25 cellular contexts compared by ENCODE assay signal in genomic region chr3:85837402-85837801, GRCh38.
DNase-seq lines count a peak whose midpoint lies in the region; ATAC-seq, FAIRE-seq and TF ChIP-seq lines count a peak whose summit lies in the region.
"Had no signal": no experiment of that assay in that cellular context is flagged by ENCODE, and none has a peak within 500 bp of the region (broad histone marks: within the 10 kb centered on the region; RNA-seq: fewer than 3 reads in every experiment).

No MANE protein-coding gene starts in this region.

- WGBS in H1 (ENCODE audit: extremely low coverage in 1 of 2, insufficient coverage in 1 of 2, insufficient read length in 1 of 2, insufficient replicate concordance in 2 of 2, low coverage in 1 of 2, low lambda C conversion rate in 2 of 2, missing lambda C conversion rate in 1 of 2), 2 experiments: 82% methylated on average over 3 of the region's 3 CpGs; no CpG with 5 or more reads in 1 of the 2 experiments

- H4K5ac ChIP-seq in H1 (ENCODE audit: insufficient read length, low read depth, low read length): no peak overlapping the region

- peak overlapping the region; percentile 66 for H3K4me2 ChIP-seq in BLaER1
- H3K4me2 ChIP-seq in BLaER1 treated with 17β-estradiol and CSF1 and Interleukin-3, amounts not matched to agents 10 nM and 100 nM: peak overlapping the region in 7 of 11 experiments; percentile 11 to 64 (median 45); a peak in 10 of 22 replicates
- H3K4me2 ChIP-seq in H1 (ENCODE audit: insufficient read depth in 1 of 2, low read depth in 2 of 2, low read length in 2 of 2): no peak overlapping the region

- no peak overlapping the region for H2AFZ ChIP-seq in H1 (ENCODE audit: low read length)

- TF ChIP-seq CTCF in H1 (IDR thresholded peaks at IDR 0.05; ENCODE audit: control extremely low read depth in 1 of 3, insufficient read depth in 1 of 3, low read depth in 1 of 3, low read length in 3 of 3): no peak

- H3K4ac ChIP-seq in H1 (replicated peaks; ENCODE audit: insufficient read length, low read depth, low read length): no peak overlapping the region

- FAIRE-seq in H1 (lab: Jason Lieb, UNC): no peak
- FAIRE-seq: GM12878, GM12892, GM18507, GM19239 had no signal

- no peaks in the 10 kb centered on the region for H3K23me2 ChIP-seq in H1 (ENCODE audit: low read depth, low read length)

- H2BK15ac ChIP-seq in H1 (ENCODE audit: low read length): no peak overlapping the region

- H3K27ac ChIP-seq in BLaER1: peak overlapping the region; percentile 50; the same call in 1 of the 2 replicates
- H3K27ac ChIP-seq in BLaER1 treated with 17β-estradiol and CSF1 and Interleukin-3, amounts not matched to agents 10 nM and 100 nM: no peak overlapping the region
- H3K27ac ChIP-seq in H1 (ENCODE audit: low read depth, low read length): no peak overlapping the region

- no peak overlapping the region for H3K9ac ChIP-seq in BLaER1
- H3K9ac ChIP-seq in BLaER1 treated with 17β-estradiol and CSF1 and Interleukin-3, amounts not matched to agents 10 nM and 100 nM: no peak overlapping the region
- H3K9ac ChIP-seq in H1 (replicated peaks in 1 of 4; ENCODE audit: extremely low read depth in 1 of 4, low read depth in 3 of 4, low read length in 3 of 4): no peak overlapping the region

- no peak overlapping the region for H2AK5ac ChIP-seq in H1 (ENCODE audit: low read depth, low read length)

- no peak for ATAC-seq in GM18520 (IDR thresholded peaks at IDR 0.05; ENCODE audit: unreplicated experiment)
- ATAC-seq: GM12878 had no signal

- no peak overlapping the region for H3K14ac ChIP-seq in H1 (ENCODE audit: insufficient read length)

- POLR2A ChIA-PET in H1 (lab: Charles Lee; ENCODE audit: partially characterized antibody): no interaction called here

- no peak overlapping the region for H2BK20ac ChIP-seq in H1 (ENCODE audit: low read length)

- no peaks in the 10 kb centered on the region for H3K79me2 ChIP-seq in H1 (ENCODE audit: control insufficient read depth in 1 of 2, insufficient read depth in 2 of 2, low read length in 2 of 2)

- no peak overlapping the region for H3K4me3 ChIP-seq in BLaER1
- no peak overlapping the region for H3K4me3 ChIP-seq in BLaER1 treated with 17β-estradiol and CSF1 and Interleukin-3, amounts not matched to agents 10 nM and 100 nM
- H3K4me3 ChIP-seq in H1 (ENCODE audit: extremely low read depth in 1 of 4, insufficient read depth in 2 of 4, low read depth in 3 of 4, low read length in 4 of 4): no peak overlapping the region
- H3K4me3 ChIP-seq: GM12878 had no signal

- H3K18ac ChIP-seq in H1 (ENCODE audit: extremely low read depth, low read length): no peak overlapping the region

- H4K8ac ChIP-seq in H1 (ENCODE audit: extremely low read depth, insufficient read depth, low read length): no peak overlapping the region

- H3K4me1 ChIP-seq in BLaER1: peaks cover 61% of the 10 kb centered on the region
- H3K4me1 ChIP-seq in BLaER1 treated with 17β-estradiol and CSF1 and Interleukin-3, amounts not matched to agents 10 nM and 100 nM: peaks cover 0 to 64% (median 29%) of the 10 kb centered on the region in 10 experiments; a peak in 12 of 20 replicates
- H3K4me1 ChIP-seq in H1 (replicated peaks in 1 of 4; ENCODE audit: control insufficient read depth in 3 of 4, insufficient read depth in 4 of 4, low read length in 3 of 4): no peaks in the 10 kb centered on the region; a peak in 1 of 7 replicates

- CTCF ChIA-PET in H1 (lab: Charles Lee; ENCODE audit: partially characterized antibody): no interaction called here

- H2BK120ac ChIP-seq in H1 (replicated peaks; ENCODE audit: low read depth, low read length): no peak overlapping the region

- no peak overlapping the region for H2BK12ac ChIP-seq in H1 (ENCODE audit: low read depth, low read length)

- no peak for DNase-seq in H1 (ENCODE audit: low read depth in 1 of 2, low spot score in 2 of 2)
- no peak for DNase-seq in NCI-H1417 treated with DMSO at 0.1 percent for 48 hours (lab: John Stamatoyannopoulos, UW)
- no peak for DNase-seq in activated naive CD4-positive, alpha-beta T cell (lab: John Stamatoyannopoulos, UW)
- DNase-seq: 8988T; ACHN; BE2C; C1 segment of cervical spinal cord; CD4-positive, alpha-beta memory T cell; CD4-positive, CD25-positive, alpha-beta regulatory T cell; CD8-positive, alpha-beta memory T cell; COR-L47; DMS 273 treated with DMSO at 0.1 percent for 48 hours; DMS153; DMS53; DMS79; DND-41; EL; GDM1 had no signal

- no peak overlapping the region for H3K56ac ChIP-seq in H1 (replicated peaks; ENCODE audit: insufficient read length, low read depth, low read length)

- H3K23ac ChIP-seq in H1 (ENCODE audit: insufficient read length): no peak overlapping the region

- no peaks in the 10 kb centered on the region for H3K36me3 ChIP-seq in BLaER1
- no peaks in the 10 kb centered on the region for H3K36me3 ChIP-seq in BLaER1 treated with 17β-estradiol and CSF1 and Interleukin-3, amounts not matched to agents 10 nM and 100 nM
- no peaks in the 10 kb centered on the region for H3K36me3 ChIP-seq in H1 (ENCODE audit: control insufficient read depth in 2 of 4, insufficient read depth in 4 of 4, low read length in 3 of 4)
- H3K36me3 ChIP-seq: BE2C had no signal

- TF ChIP-seq RAD21 in H1 (IDR thresholded peaks at IDR 0.05 in 1 of 2, conservative IDR thresholded peaks at IDR 0.05 in 1 of 2; ENCODE audit: low read depth in 2 of 2, low read length in 2 of 2): no peak

- H4K20me1 ChIP-seq in BLaER1 (no peaks in the 10 kb centered on the region), H1 (replicated peaks in 1 of 2; ENCODE audit: control insufficient read depth in 1 of 2, insufficient read depth in 2 of 2, low read length in 2 of 2) (no peaks in the 10 kb centered on the region)
- no peaks in the 10 kb centered on the region for H4K20me1 ChIP-seq in BLaER1 treated with 17β-estradiol and CSF1 and Interleukin-3, amounts not matched to agents 10 nM and 100 nM

- H3K27me3 ChIP-seq in BLaER1 (no peaks in the 10 kb centered on the region), H1 (replicated peaks in 1 of 4; ENCODE audit: control insufficient read depth in 3 of 4, extremely low read depth in 1 of 4, insufficient read depth in 3 of 4, low read length in 3 of 4) (no peaks in the 10 kb centered on the region)
- H3K27me3 ChIP-seq in BLaER1 treated with 17β-estradiol and CSF1 and Interleukin-3, amounts not matched to agents 10 nM and 100 nM: no peaks in the 10 kb centered on the region
- H3K27me3 ChIP-seq: BE2C had no signal

- no peak overlapping the region for H4K91ac ChIP-seq in H1 (replicated peaks; ENCODE audit: insufficient read length, low read length)

- no peak overlapping the region for H2BK5ac ChIP-seq in H1 (ENCODE audit: low read depth, low read length)

- TF ChIP-seq EP300 in H1 (IDR thresholded peaks at IDR 0.05; ENCODE audit: borderline replicate concordance in 1 of 2, low read depth in 2 of 2, low read length in 2 of 2): no peak

- TF ChIP-seq POLR2A in H1 (IDR thresholded peaks at IDR 0.05; ENCODE audit: control extremely low read depth in 1 of 2, low read depth in 2 of 2, low read length in 2 of 2): no peak

- H3K9me3 ChIP-seq in BLaER1 (no peaks in the 10 kb centered on the region), H1 (ENCODE audit: insufficient read depth in 2 of 2, low read depth in 1 of 2, low read length in 1 of 2) (no peaks in the 10 kb centered on the region)
- no peaks in the 10 kb centered on the region; a peak in 1 of 22 replicates for H3K9me3 ChIP-seq in BLaER1 treated with 17β-estradiol and CSF1 and Interleukin-3, amounts not matched to agents 10 nM and 100 nM (replicated peaks in 1 of 11)
- H3K9me3 ChIP-seq: BE2C had no signal

- H3K79me1 ChIP-seq in H1 (ENCODE audit: low read depth, low read length): no peaks in the 10 kb centered on the region

TF ChIP-seq in H1, 55 proteins besides CTCF, POLR2A, EP300 and RAD21:
- TF ChIP-seq PHF8 (conservative IDR thresholded peaks at IDR 0.05; ENCODE audit: low read depth, low read length) (no peak), CEBPB (IDR thresholded peaks at IDR 0.05; ENCODE audit: low read depth, low read length) (peak; percentile 88)
TF ChIP-seq in H1: peak in this region for 1.

Comparison
In these comparisons a context has a peak if more than half of its experiments do, and no peak if none do; other contexts are left out.
1. H3K4me2 ChIP-seq: peak in BLaER1 (single experiment) and BLaER1 treated with 17β-estradiol and CSF1 and Interleukin-3, amounts not matched to agents 10 nM and 100 nM (7 of 11); none in H1 (0 of 2).